ENCODE assay signal across 16 cellular contexts in genomic region chrX:19827088-19827487, GRCh38.
DNase-seq lines count a peak whose midpoint lies in the region; ATAC-seq and TF ChIP-seq lines count a peak whose summit lies in the region.
"Had no signal": no experiment of that assay in that cellular context is flagged by ENCODE, and none has a peak within 500 bp of the region (broad histone marks: within the 10 kb centered on the region; RNA-seq: fewer than 3 reads in every experiment).

No MANE protein-coding gene starts in this region.

- intact Hi-C loops in CD8-positive, alpha-beta T cell (cut with DNase I, micrococcal nuclease): loop anchor here in 1 of 2 experiments (2.0 to 5.0 kb wide), 3 partner anchors 14 to 40 kb away; no protein-coding TSS in a partner anchor
- intact Hi-C loops in mucosa of descending colon (cut with DNase I, micrococcal nuclease): no loop called here
- intact Hi-C loops in Caco-2 (cut with micrococcal nuclease; ENCODE audit: unreplicated experiment): loop anchor here (10.0 kb wide), 1 partner anchor 58 kb away; the partner anchor contains the start of gene SH3KBP1

- peaks cover 4% of the 10 kb centered on the region for H3K36me3 Mint-ChIP-seq in CD8-positive, alpha-beta T cell
- H3K36me3 Mint-ChIP-seq in activated naive CD4-positive, alpha-beta T cell treated with anti-CD3 and anti-CD28 coated beads, Interleukin-2, amount 50 U/mL, for 72 hours: peaks cover 0 to 6% of the 10 kb centered on the region in 2 donors
- no peaks in the 10 kb centered on the region for H3K36me3 Mint-ChIP-seq in Caco-2 (ENCODE audit: insufficient read depth, unreplicated experiment)
- H3K36me3 Mint-ChIP-seq: type B pancreatic cell had no signal

- H3K4me1 ChIP-seq in CD8-positive, alpha-beta T cell (ENCODE audit: insufficient read depth, low read length): peaks cover 27% of the 10 kb centered on the region
- no peaks in the 10 kb centered on the region for H3K4me1 ChIP-seq in mucosa of descending colon (ENCODE audit: low read depth)
- peaks cover 19% of the 10 kb centered on the region; the same call in 1 of the 2 replicates for H3K4me1 ChIP-seq in Caco-2
- H3K4me1 ChIP-seq: left ventricle myocardium inferior had no signal

- peak in 1 of 7 experiments; percentile 44 for DNase-seq in CD8-positive, alpha-beta T cell
- no peak for DNase-seq in activated naive CD4-positive, alpha-beta T cell treated with anti-CD3 and anti-CD28 coated beads, Interleukin-2, amount 50 U/mL, for 72 hours (ENCODE audit: low spot score in 2 of 2)
- no peak for DNase-seq in mucosa of descending colon
- DNase-seq in Caco-2: no peak
- DNase-seq in GM03348 (ENCODE audit: low spot score): no peak
- no peak for DNase-seq in stimulated activated CD4-positive, alpha-beta T cell treated with anti-CD3 and anti-CD28 coated beads, Interleukin-1b, Interleukin-23, amount 100 ng/mL, for 48 hours
- DNase-seq in NCI-H748 (lab: John Stamatoyannopoulos, UW; ENCODE audit: unreplicated experiment): no peak
- DNase-seq: dorsolateral prefrontal cortex, GOT3, left ventricle myocardium inferior, NCI-H2107, retina had no signal

- H3K27me3 ChIP-seq in CD8-positive, alpha-beta T cell (ENCODE audit: insufficient read depth, low read length): no peaks in the 10 kb centered on the region
- no peaks in the 10 kb centered on the region for H3K27me3 ChIP-seq in Caco-2 (replicated peaks; ENCODE audit: control insufficient read depth, insufficient read depth, low read length)

- no peaks in the 10 kb centered on the region for H3K27me3 Mint-ChIP-seq in CD8-positive, alpha-beta T cell (ENCODE audit: low read depth)
- H3K27me3 Mint-ChIP-seq in Caco-2 (ENCODE audit: insufficient read depth, unreplicated experiment): no peaks in the 10 kb centered on the region
- H3K27me3 Mint-ChIP-seq: type B pancreatic cell had no signal

- CTCF ChIA-PET in CD8-positive, alpha-beta T cell (lab: Charles Lee): no interaction called here
- CTCF ChIA-PET in Caco-2 (lab: Charles Lee): no interaction called here

- BruUV-seq in Caco-2 (replicated peaks; lab: Mats Ljungman, UMichigan): no TSS peak

- no peak overlapping the region for H3K27ac ChIP-seq in CD8-positive, alpha-beta T cell (ENCODE audit: low read depth, low read length)
- peak overlapping the region; percentile 81 for H3K27ac ChIP-seq in KOPT-K1 (ENCODE audit: low read depth, low read length, poor library complexity, severe bottlenecking)
- H3K27ac ChIP-seq: dorsolateral prefrontal cortex, left ventricle myocardium inferior had no signal

- H3K36me3 ChIP-seq in CD8-positive, alpha-beta T cell (ENCODE audit: insufficient read depth, low read length): no peaks in the 10 kb centered on the region
- H3K36me3 ChIP-seq in KOPT-K1 (ENCODE audit: insufficient read depth, low read length) (0 out of 2 replicates have a peak, but pooled peaks cover 4% of the 10 kb centered on the region), mucosa of descending colon (ENCODE audit: low read depth) (no peaks in the 10 kb centered on the region), Caco-2 (ENCODE audit: control insufficient read depth, insufficient read depth, low read length) (no peaks in the 10 kb centered on the region)
- H3K36me3 ChIP-seq: left ventricle myocardium inferior had no signal

- peak overlapping the region; percentile 76 for H3K4me3 Mint-ChIP-seq in CD8-positive, alpha-beta T cell
- no peak overlapping the region for H3K4me3 Mint-ChIP-seq in Caco-2 (ENCODE audit: unreplicated experiment)
- H3K4me3 Mint-ChIP-seq: CD14-positive monocyte, type B pancreatic cell had no signal

- no peaks in the 10 kb centered on the region for H3K9me3 Mint-ChIP-seq in CD8-positive, alpha-beta T cell
- H3K9me3 Mint-ChIP-seq in activated naive CD4-positive, alpha-beta T cell treated with anti-CD3 and anti-CD28 coated beads, Interleukin-2, amount 50 U/mL, for 72 hours: no peaks in the 10 kb centered on the region
- no peaks in the 10 kb centered on the region for H3K9me3 Mint-ChIP-seq in Caco-2 (ENCODE audit: unreplicated experiment)

- ATAC-seq in CD8-positive, alpha-beta T cell: peak; percentile 48
- ATAC-seq in activated naive CD4-positive, alpha-beta T cell treated with anti-CD3 and anti-CD28 coated beads, Interleukin-2, amount 50 U/mL, for 72 hours: no peak
- ATAC-seq in mucosa of descending colon: peak; percentile 37
- ATAC-seq: Right ventricle myocardium inferior had no signal

- H3K9me3 ChIP-seq in CD8-positive, alpha-beta T cell (ENCODE audit: low read length): no peaks in the 10 kb centered on the region
- H3K9me3 ChIP-seq in KOPT-K1 (ENCODE audit: insufficient read depth, low read length, poor library complexity, severe bottlenecking) (peaks cover under 1% of the 10 kb centered on the region), mucosa of descending colon (no peaks in the 10 kb centered on the region), Caco-2 (no peaks in the 10 kb centered on the region)
- H3K9me3 ChIP-seq: left ventricle myocardium inferior had no signal

- H3K4me1 Mint-ChIP-seq in CD8-positive, alpha-beta T cell (ENCODE audit: low read depth): peaks cover 45% of the 10 kb centered on the region
- H3K4me1 Mint-ChIP-seq in Caco-2 (ENCODE audit: low read depth, unreplicated experiment): peaks cover 11% of the 10 kb centered on the region

- no peak for TF ChIP-seq CTCF in CD8-positive, alpha-beta T cell (IDR thresholded peaks at IDR 0.05)
- no peak for TF ChIP-seq CTCF in mucosa of descending colon (IDR thresholded peaks at IDR 0.05)
- TF ChIP-seq CTCF in Caco-2 (IDR thresholded peaks at IDR 0.05; ENCODE audit: insufficient read depth in 1 of 2, low read depth in 1 of 2, low read length in 1 of 2, severe bottlenecking in 1 of 2, unreplicated experiment in 1 of 2): no peak

- POLR2A ChIA-PET in CD8-positive, alpha-beta T cell (lab: Charles Lee): no interaction called here
- POLR2A ChIA-PET in Caco-2 (lab: Charles Lee): interaction anchor here (1.5 kb wide), 1 partner anchor 13 kb away, joined by 4 read pairs; no protein-coding TSS in a partner anchor

- H3K27ac Mint-ChIP-seq in CD8-positive, alpha-beta T cell: peak overlapping the region; percentile 96
- peak overlapping the region; percentile 53 to 84 for H3K27ac Mint-ChIP-seq in activated naive CD4-positive, alpha-beta T cell treated with anti-CD3 and anti-CD28 coated beads, Interleukin-2, amount 50 U/mL, for 72 hours
- H3K27ac Mint-ChIP-seq in Caco-2 (ENCODE audit: unreplicated experiment): no peak overlapping the region

- H3K4me3 ChIP-seq in CD8-positive, alpha-beta T cell (ENCODE audit: low read depth, low read length): no peak overlapping the region
- no peak overlapping the region for H3K4me3 ChIP-seq in mucosa of descending colon
- H3K4me3 ChIP-seq in Caco-2 (ENCODE audit: low read depth, low read length): no peak overlapping the region
- H3K4me3 ChIP-seq: dorsolateral prefrontal cortex, left ventricle myocardium inferior had no signal

Comparison
In these comparisons a context has a peak if more than half of its experiments do, and no peak if none do; other contexts are left out.
1. ATAC-seq: peak in CD8-positive, alpha-beta T cell (single experiment) and mucosa of descending colon (single experiment); none in activated naive CD4-positive, alpha-beta T cell treated with anti-CD3 and anti-CD28 coated beads, Interleukin-2, amount 50 U/mL, for 72 hours (0 of 2).